ENCODE assay signal across 17 cellular contexts in the genomic region with DNA sequence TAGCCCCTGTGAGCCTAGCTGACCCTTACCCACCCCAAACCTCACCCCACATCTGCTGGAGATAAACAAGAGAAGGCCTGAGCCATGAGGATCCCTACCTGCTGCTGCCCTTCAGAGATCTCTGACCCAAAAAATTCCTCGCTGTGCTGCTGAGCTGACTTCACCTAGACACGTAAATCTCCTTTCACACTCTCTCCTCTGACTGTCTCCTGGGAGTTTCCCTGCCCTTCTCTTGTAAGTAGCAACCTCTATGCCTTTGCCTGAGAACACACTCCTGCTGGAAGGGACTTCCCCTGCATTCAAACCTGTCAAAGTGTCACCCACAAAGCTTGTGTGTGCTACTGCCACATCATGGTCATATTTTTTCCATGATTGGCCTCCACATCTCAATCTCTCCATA.
A peak's percentile ranks its signal among the peaks of the same experiment; 100 is the strongest.
DNase-seq lines count a peak whose midpoint lies in the region; ATAC-seq and TF ChIP-seq lines count a peak whose summit lies in the region.
"Had no signal": no experiment of that assay in that cellular context is flagged by ENCODE, and none has a peak within 500 bp of the region (broad histone marks: within the 10 kb centered on the region; RNA-seq: fewer than 3 reads in every experiment).

No MANE protein-coding gene starts in this region.

- TF ChIP-seq CTCF in epithelial cell of esophagus (IDR thresholded peaks at IDR 0.05; ENCODE audit: insufficient read depth, low read depth, low read length, missing control alignments), result no peak

- no peak overlapping the region for H3K4me3 ChIP-seq in epithelial cell of esophagus (ENCODE audit: low read length)
- H3K4me3 ChIP-seq: cardiac muscle cell, skin epidermis had no signal

- DNase-seq in epithelial cell of esophagus (ENCODE audit: low read depth) (peak; percentile 3), NCI-H82 (lab: John Stamatoyannopoulos, UW) (no peak), iPS-NIHi7 (ENCODE audit: extremely low spot score) (no peak)
- no peak for DNase-seq in stimulated activated CD4-positive, alpha-beta T cell treated with anti-CD3 and anti-CD28 coated beads, Interleukin-4, amount 100 ng/mL, for 4 hours
- DNase-seq: activated CD4-positive, CD25-positive, alpha-beta regulatory T cell; activated effector memory CD4-positive, alpha-beta T cell treated with anti-CD3 and anti-CD28 coated beads, Interleukin-2, amount 50 U/mL, for 16 hours; Calu3; MM.1S; natural killer cell; NCI-H524; SIG-M5; stimulated activated CD8-positive, alpha-beta memory T cell treated with anti-CD3 and anti-CD28 coated beads, Interleukin-4, amount 100 ng/mL, for 48 hours had no signal

- ATAC-seq in GM18870 (IDR thresholded peaks at IDR 0.05; ENCODE audit: unreplicated experiment) (peak; percentile 99), GM21381 (IDR thresholded peaks at IDR 0.05; ENCODE audit: unreplicated experiment) (peak; percentile 88), HG03060 (IDR thresholded peaks at IDR 0.05; ENCODE audit: low read depth, unreplicated experiment) (peak; percentile 88)
- ATAC-seq: natural killer cell had no signal
